18 cellular contexts compared by ENCODE assay signal in genomic region chr1:60245371-60245770, GRCh38.
DNase-seq lines count a peak whose midpoint lies in the region; ATAC-seq and TF ChIP-seq lines count a peak whose summit lies in the region.
"Had no signal": no experiment of that assay in that cellular context is flagged by ENCODE, and none has a peak within 500 bp of the region (broad histone marks: within the 10 kb centered on the region; RNA-seq: fewer than 3 reads in every experiment).

No MANE protein-coding gene starts in this region.

- 56% methylated on average over 1 of the region's 1 CpG for WGBS in esophagus muscularis mucosa

- intact Hi-C loops in esophagus muscularis mucosa (cut with DNase I) = no loop called here

- H3K9me3 ChIP-seq in esophagus muscularis mucosa = no peaks in the 10 kb centered on the region
- H3K9me3 ChIP-seq: BLaER1, MG63 had no signal

- no peak for TF ChIP-seq POLR2A in esophagus muscularis mucosa (IDR thresholded peaks at IDR 0.05; ENCODE audit: low read depth)

- DNase-seq in LHCN-M2 (ENCODE audit: low read depth) (peak; percentile 24), epidermal melanocyte (ENCODE audit: insufficient read length, low spot score) (peak; percentile 24), left lobe of liver (ENCODE audit: low spot score) (no peak), esophagus muscularis mucosa (ENCODE audit: extremely low spot score) (no peak), T-helper 9 cell (no peak)
- DNase-seq: CD8-positive, alpha-beta memory T cell; DND-41; KG1; MG63; NCI-H1092 treated with DMSO at 0.1 percent for 48 hours; NCI-H1694; NCI-H2227 treated with DMSO at 0.1 percent for 48 hours; NCI-H526 treated with DMSO at 0.1 percent for 48 hours; OCI-M1; RPMI8226 had no signal

- peaks cover 0 to 17% (median 8%) of the 10 kb centered on the region in 4 donors for H3K4me1 ChIP-seq in esophagus muscularis mucosa
- H3K4me1 ChIP-seq: BLaER1 had no signal

- no peak overlapping the region for H3K27ac ChIP-seq in esophagus muscularis mucosa (replicated peaks in 1 of 4)
- H3K27ac ChIP-seq: BLaER1 had no signal

- no peaks in the 10 kb centered on the region for H3K27me3 ChIP-seq in esophagus muscularis mucosa
- H3K27me3 ChIP-seq: BLaER1, MG63 had no signal

- ATAC-seq in left lobe of liver (peak; percentile 71), HG03432 (IDR thresholded peaks at IDR 0.05; ENCODE audit: unreplicated experiment) (no peak), GM19023 (IDR thresholded peaks at IDR 0.05; ENCODE audit: unreplicated experiment) (no peak)

- H3K4me3 ChIP-seq in esophagus muscularis mucosa = no peak overlapping the region
- H3K4me3 ChIP-seq: BLaER1, MG63 had no signal

- TF ChIP-seq CTCF in esophagus muscularis mucosa (IDR thresholded peaks at IDR 0.05) = no peak

- no peaks in the 10 kb centered on the region for H3K36me3 ChIP-seq in esophagus muscularis mucosa
- H3K36me3 ChIP-seq: BLaER1, MG63 had no signal

- no peak for TF ChIP-seq EP300 in esophagus muscularis mucosa (IDR thresholded peaks at IDR 0.05)

Comparison
In these comparisons a context has a peak if more than half of its experiments do, and no peak if none do; other contexts are left out.
1. DNase-seq: peak in LHCN-M2 (single experiment) and epidermal melanocyte (single experiment); none in left lobe of liver (single experiment), esophagus muscularis mucosa (single experiment) and T-helper 9 cell (single experiment).